Comparison of ENCODE assay signal across 10 cellular contexts in the genomic region with DNA sequence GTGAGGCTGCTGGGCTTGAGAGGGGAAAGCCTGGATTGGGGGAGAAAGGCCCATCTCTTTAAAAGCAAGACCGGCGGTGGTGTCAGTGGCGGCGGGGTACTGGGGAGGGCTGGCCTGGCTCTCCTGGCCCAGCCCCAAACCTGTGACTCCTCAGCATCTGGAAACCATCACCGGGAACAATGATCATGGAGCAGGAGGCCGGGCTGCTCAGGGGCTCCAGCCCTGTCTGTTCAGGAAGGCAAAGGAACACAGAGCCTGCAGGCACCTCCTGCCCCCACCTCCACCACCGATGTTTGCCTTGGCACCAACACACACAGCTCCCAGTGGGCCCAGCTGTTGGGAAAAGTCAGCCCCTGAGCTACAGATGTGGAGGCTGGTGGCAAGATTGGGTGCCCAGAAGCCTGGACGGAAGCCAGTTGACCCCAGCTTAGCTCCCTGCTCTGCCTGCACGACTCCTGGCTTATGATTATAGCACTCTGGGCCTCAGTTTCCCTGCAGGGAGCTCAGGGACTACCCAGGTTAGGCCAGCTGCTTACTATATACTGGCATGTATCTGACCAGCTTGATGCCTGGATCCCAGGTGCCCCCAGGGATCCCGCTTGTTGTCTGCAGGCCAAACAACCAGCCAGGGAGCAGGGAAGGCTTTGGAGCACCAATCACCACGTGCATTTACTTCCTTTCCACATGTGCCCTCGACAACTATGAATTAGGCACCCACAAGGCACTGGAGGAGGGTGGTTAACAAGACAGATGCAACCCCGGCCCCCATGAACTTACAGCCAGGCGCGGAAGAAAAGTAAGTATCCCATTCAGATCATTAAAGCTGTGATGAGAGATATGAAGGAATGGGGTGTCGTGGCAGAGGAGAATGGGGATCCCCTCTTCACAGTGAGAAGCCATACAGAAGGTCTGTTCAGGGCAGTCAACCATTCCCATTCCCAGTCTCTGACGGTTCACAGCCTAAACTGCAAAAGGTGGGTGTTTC. TPM values are rescaled to one million over a fixed set of nuclear protein-coding genes. Genes with fewer than 3 reads are reported as not detected.
A peak's percentile ranks its signal among the peaks of the same experiment; 100 is the strongest.
DNase-seq lines count a peak whose midpoint lies in the region; ATAC-seq and TF ChIP-seq lines count a peak whose summit lies in the region.
"Had no signal": no experiment of that assay in that cellular context is flagged by ENCODE, and none has a peak within 500 bp of the region (broad histone marks: within the 10 kb centered on the region; RNA-seq: fewer than 3 reads in every experiment).

No MANE protein-coding gene starts in this region.

- H3K4me1 ChIP-seq in neuronal stem cell (ENCODE audit: control insufficient read depth in 2 of 2, insufficient read depth in 1 of 2, low read depth in 1 of 2, low read length in 2 of 2) = peaks cover 28 to 30% of the 10 kb centered on the region in 2 donors

- H3K4me2 ChIP-seq in neuronal stem cell (ENCODE audit: insufficient read depth, low read length, poor library complexity, severe bottlenecking) = no peak overlapping the region

- H2AK5ac ChIP-seq in neuronal stem cell (ENCODE audit: low read depth, low read length) = no peak overlapping the region

- no peak overlapping the region for H2BK15ac ChIP-seq in neuronal stem cell (ENCODE audit: low read length)

- POLR2A ChIA-PET in AG04450 (lab: Yijun Ruan, JAX) (interaction anchor here (1.2 to 1.4 kb wide), 2 partner anchors 9 to 60 kb away, joined by 3 to 4 read pairs; no protein-coding TSS in a partner anchor), WTC11 (lab: Charles Lee) (no interaction called here)
- POLR2A ChIA-PET in activated CD4-positive, alpha-beta memory T cell treated with anti-CD3 and anti-CD28 coated beads for 36 hours (lab: Charles Lee) = no interaction called here

- H4K8ac ChIP-seq in neuronal stem cell (ENCODE audit: low read depth, low read length) = no peak overlapping the region

- H3K27me3 Mint-ChIP-seq in activated CD4-positive, alpha-beta memory T cell treated with anti-CD3 and anti-CD28 coated beads for 36 hours = no peaks in the 10 kb centered on the region
- H3K27me3 Mint-ChIP-seq in WTC11 (ENCODE audit: low read depth) = no peaks in the 10 kb centered on the region; the same call in 1 of the 2 replicates

- intact Hi-C loops in activated CD4-positive, alpha-beta memory T cell treated with anti-CD3 and anti-CD28 coated beads for 36 hours (cut with micrococcal nuclease) = no loop called here

- no peaks in the 10 kb centered on the region for H3K36me3 ChIP-seq in neuronal stem cell (replicated peaks in 1 of 2; ENCODE audit: control insufficient read depth in 2 of 2, insufficient read depth in 2 of 2, low read length in 2 of 2)

- no peak overlapping the region for H3K14ac ChIP-seq in neuronal stem cell (ENCODE audit: low read length)

- H3K27me3 ChIP-seq in AG04450 (ENCODE audit: control insufficient read depth, insufficient read depth, low read length) = no peaks in the 10 kb centered on the region
- no peaks in the 10 kb centered on the region for H3K27me3 ChIP-seq in neuronal stem cell (ENCODE audit: control insufficient read depth in 3 of 3, insufficient read depth in 3 of 3, low read depth in 1 of 3, low read length in 3 of 3)

- peaks cover 2% of the 10 kb centered on the region for H3K79me1 ChIP-seq in neuronal stem cell (ENCODE audit: low read depth, low read length)

- no peak overlapping the region for H3K4ac ChIP-seq in neuronal stem cell (ENCODE audit: low read length)

- H3K9me3 Mint-ChIP-seq in activated CD4-positive, alpha-beta memory T cell treated with anti-CD3 and anti-CD28 coated beads for 36 hours = no peaks in the 10 kb centered on the region
- H3K9me3 Mint-ChIP-seq in WTC11 = no peaks in the 10 kb centered on the region

- WGBS in neuronal stem cell (ENCODE audit: extremely low coverage in 2 of 2, insufficient read length in 2 of 2, insufficient replicate concordance in 1 of 2), 2 donors = no CpG with 5 or more reads among the region's 17 CpGs

- peaks cover 2% of the 10 kb centered on the region for H3K4me1 Mint-ChIP-seq in activated CD4-positive, alpha-beta memory T cell treated with anti-CD3 and anti-CD28 coated beads for 36 hours (ENCODE audit: low read depth)
- peaks cover 31% of the 10 kb centered on the region for H3K4me1 Mint-ChIP-seq in WTC11

- peak; percentile 43 for DNase-seq in AG04450 (ENCODE audit: low read depth, low spot score)
- DNase-seq in foreskin fibroblast = peak; percentile 87 to 95
- no peak for DNase-seq in neuronal stem cell (ENCODE audit: low spot score)
- DNase-seq in kidney glomerular epithelial cell (lab: John Stamatoyannopoulos, UW) = no peak
- DNase-seq in activated CD4-positive, alpha-beta memory T cell treated with anti-CD3 and anti-CD28 coated beads for 36 hours = no peak
- no peak for DNase-seq in medulla oblongata (ENCODE audit: extremely low spot score)
- DNase-seq in WTC11 (ENCODE audit: low spot score) = no peak
- DNase-seq: ACHN had no signal

- peak overlapping the region; percentile 58 for H3K18ac ChIP-seq in neuronal stem cell (ENCODE audit: low read length)

- H3K4me3 Mint-ChIP-seq in activated CD4-positive, alpha-beta memory T cell treated with anti-CD3 and anti-CD28 coated beads for 36 hours = no peak overlapping the region
- H3K4me3 Mint-ChIP-seq in WTC11 = no peak overlapping the region

- H3K9ac ChIP-seq in neuronal stem cell (ENCODE audit: low read depth, low read length, poor library complexity) = no peak overlapping the region

- no peak overlapping the region for H2AFZ ChIP-seq in neuronal stem cell (ENCODE audit: low read length)

- H3K27ac ChIP-seq in AG04450 (ENCODE audit: low read depth, low read length) (peak overlapping the region; percentile 39), neuronal stem cell (replicated peaks; ENCODE audit: low read length) (no peak overlapping the region)
- H3K27ac ChIP-seq: SK-N-MC had no signal

- H3K9me3 ChIP-seq in AG04450 (ENCODE audit: control insufficient read depth, insufficient read depth, low read length) (peaks cover 8% of the 10 kb centered on the region), neuronal stem cell (replicated peaks in 1 of 2; ENCODE audit: control insufficient read depth in 2 of 2, insufficient read depth in 1 of 2, low read depth in 1 of 2, low read length in 2 of 2) (no peaks in the 10 kb centered on the region)

- no peak overlapping the region for H3K4me3 ChIP-seq in AG04450 (ENCODE audit: low read depth, low read length)
- H3K4me3 ChIP-seq in foreskin fibroblast (ENCODE audit: low read depth in 1 of 2, low read length in 2 of 2) = no peak overlapping the region
- no peak overlapping the region for H3K4me3 ChIP-seq in neuronal stem cell (ENCODE audit: low read length in 2 of 2)
- H3K4me3 ChIP-seq: SK-N-MC had no signal

- TF ChIP-seq CTCF in AG04450 (IDR thresholded peaks at IDR 0.05; ENCODE audit: low read depth, low read length) = no peak
- TF ChIP-seq CTCF in foreskin fibroblast (IDR thresholded peaks at IDR 0.05; ENCODE audit: low read depth, low read length) = no peak
- TF ChIP-seq CTCF in WTC11 (IDR thresholded peaks at IDR 0.05) = no peak

- no peak overlapping the region for H3K27ac Mint-ChIP-seq in activated CD4-positive, alpha-beta memory T cell treated with anti-CD3 and anti-CD28 coated beads for 36 hours
- H3K27ac Mint-ChIP-seq in WTC11 = no peak overlapping the region

- H3K36me3 Mint-ChIP-seq in activated CD4-positive, alpha-beta memory T cell treated with anti-CD3 and anti-CD28 coated beads for 36 hours = no peaks in the 10 kb centered on the region
- no peaks in the 10 kb centered on the region for H3K36me3 Mint-ChIP-seq in WTC11

- no peak overlapping the region for H2BK12ac ChIP-seq in neuronal stem cell (ENCODE audit: low read length)

- peak; percentile 88 for ATAC-seq in SK-N-SH treated with all-trans-retinoic acid at 6 μM for 48 hours
- no peak for ATAC-seq in WTC11

- no peak overlapping the region for H2BK5ac ChIP-seq in neuronal stem cell (ENCODE audit: low read length)

- no peak overlapping the region for H4K91ac ChIP-seq in neuronal stem cell (ENCODE audit: low read depth, low read length, poor library complexity)

- no peak overlapping the region for H3K23ac ChIP-seq in neuronal stem cell (ENCODE audit: low read depth, low read length, poor library complexity)

- CTCF ChIA-PET in AG04450 (lab: Charles Lee) (interaction anchor here (1.1 to 1.2 kb wide), 2 partner anchors 8 to 12 kb away, joined by 3 to 6 read pairs; no protein-coding TSS in a partner anchor), WTC11 (lab: Charles Lee) (interaction anchor here (1.0 to 1.3 kb wide), 2 partner anchors 60 to 80 kb away, joined by 3 to 4 read pairs; no protein-coding TSS in a partner anchor)
- CTCF ChIA-PET in activated CD4-positive, alpha-beta memory T cell treated with anti-CD3 and anti-CD28 coated beads for 36 hours (lab: Charles Lee) = interaction anchor here (0.6 kb wide), 1 partner anchor 59 kb away, joined by 3 read pairs; no protein-coding TSS in a partner anchor

- H2BK120ac ChIP-seq in neuronal stem cell (ENCODE audit: low read depth, low read length) = no peak overlapping the region

TF ChIP-seq in WTC11, 78 proteins besides CTCF, POLR2A, EP300 and RAD21 (continues in another document):
- no peak for TF ChIP-seq TP53 (CRISPR knock-in tag; IDR thresholded peaks at IDR 0.05)
- TF ChIP-seq ZBTB21 (CRISPR knock-in tag; IDR thresholded peaks at IDR 0.05; ENCODE audit: borderline replicate concordance) = no peak
- TF ChIP-seq, protein P1, sequence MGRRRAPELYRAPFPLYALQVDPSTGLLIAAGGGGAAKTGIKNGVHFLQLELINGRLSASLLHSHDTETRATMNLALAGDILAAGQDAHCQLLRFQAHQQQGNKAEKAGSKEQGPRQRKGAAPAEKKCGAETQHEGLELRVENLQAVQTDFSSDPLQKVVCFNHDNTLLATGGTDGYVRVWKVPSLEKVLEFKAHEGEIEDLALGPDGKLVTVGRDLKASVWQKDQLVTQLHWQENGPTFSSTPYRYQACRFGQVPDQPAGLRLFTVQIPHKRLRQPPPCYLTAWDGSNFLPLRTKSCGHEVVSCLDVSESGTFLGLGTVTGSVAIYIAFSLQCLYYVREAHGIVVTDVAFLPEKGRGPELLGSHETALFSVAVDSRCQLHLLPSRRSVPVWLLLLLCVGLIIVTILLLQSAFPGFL (CRISPR knock-in tag; IDR thresholded peaks at IDR 0.05; ENCODE audit: borderline replicate concordance) = no peak
- TF ChIP-seq JUN (CRISPR knock-in tag; IDR thresholded peaks at IDR 0.05) = no peak
- no peak for TF ChIP-seq ZNF396 (CRISPR knock-in tag; IDR thresholded peaks at IDR 0.05; ENCODE audit: borderline replicate concordance)
- TF ChIP-seq ZNF423 (CRISPR knock-in tag; IDR thresholded peaks at IDR 0.05) = no peak
- TF ChIP-seq CBFB (CRISPR knock-in tag; IDR thresholded peaks at IDR 0.05; ENCODE audit: low read depth) = no peak
- TF ChIP-seq KAT7 (CRISPR knock-in tag; IDR thresholded peaks at IDR 0.05; ENCODE audit: borderline replicate concordance) = no peak
- TF ChIP-seq GTF2I (CRISPR knock-in tag; conservative IDR thresholded peaks at IDR 0.05) = no peak
- no peak for TF ChIP-seq ELF4 (CRISPR knock-in tag; IDR thresholded peaks at IDR 0.05; ENCODE audit: low read depth)

RNA-seq across cellular contexts. Expression of a gene that starts 37.3 kb away (rescaled TPM):
- polyA plus RNA-seq in AG04450 (2011; rRNA removed) = 37.4 and 46.0 TPM in 2 replicates
- 53.8 and 66.8 TPM in 2 replicates for polyA minus RNA-seq in AG04450 (2011; rRNA and poly(A)+ RNA removed)
- polyA plus RNA-seq in neuronal stem cell (2013, experiment 1 of 2) = 10.6 TPM
- 10.3 TPM for polyA plus RNA-seq in neuronal stem cell (2013, experiment 2 of 2)
- under 1 TPM; 0.77 to 1.00 TPM for total RNA-seq in activated CD4-positive, alpha-beta memory T cell treated with anti-CD3 and anti-CD28 coated beads for 36 hours
- 6.0 to 7.7 TPM (median 6.2 TPM) in 3 replicates for total RNA-seq in WTC11 (2021)

Comparison
In these comparisons a context has a peak if more than half of its experiments do, and no peak if none do; other contexts are left out.
1. DNase-seq: peak in AG04450 (single experiment) and foreskin fibroblast (2 of 2); none in neuronal stem cell (single experiment), kidney glomerular epithelial cell (single experiment), activated CD4-positive, alpha-beta memory T cell treated with anti-CD3 and anti-CD28 coated beads for 36 hours (single experiment), medulla oblongata (single experiment) and WTC11 (single experiment).